25 cellular contexts compared by ENCODE assay signal in genomic region chr4:118775405-118775804, GRCh38.
DNase-seq lines count a peak whose midpoint lies in the region; ATAC-seq, FAIRE-seq and TF ChIP-seq lines count a peak whose summit lies in the region.
"Had no signal": no experiment of that assay in that cellular context is flagged by ENCODE, and none has a peak within 500 bp of the region (broad histone marks: within the 10 kb centered on the region; RNA-seq: fewer than 3 reads in every experiment).

No MANE protein-coding gene starts in this region.

- H3K36me3 Mint-ChIP-seq in activated naive CD8-positive, alpha-beta T cell: no peaks in the 10 kb centered on the region
- H3K36me3 Mint-ChIP-seq in activated naive CD8-positive, alpha-beta T cell treated with anti-CD3 and anti-CD28 coated beads, Interleukin-2, amount 50 U/mL, for 24 hours (ENCODE audit: low read depth): no peaks in the 10 kb centered on the region
- no peaks in the 10 kb centered on the region for H3K36me3 Mint-ChIP-seq in activated CD4-positive, alpha-beta memory T cell treated with anti-CD3 and anti-CD28 coated beads for 36 hours
- H3K36me3 Mint-ChIP-seq in stimulated activated naive B cell treated with anti-CD40 and anti-IgM and Interleukin-4, amounts not matched to agents 10 μg/mL and 1 μg/mL and 100 μg/mL, for 72 hours: peaks cover 2 to 5% of the 10 kb centered on the region in 2 donors

- intact Hi-C loops in uterus (cut with DNase I; ENCODE audit: low total_unique reads): no loop called here
- intact Hi-C loops in activated CD4-positive, alpha-beta memory T cell treated with anti-CD3 and anti-CD28 coated beads for 36 hours (cut with micrococcal nuclease): no loop called here

- TF ChIP-seq CTCF in bronchial epithelial cell (IDR thresholded peaks at IDR 0.05; ENCODE audit: insufficient read depth, low read length, severe bottlenecking) (no peak), uterus (IDR thresholded peaks at IDR 0.05) (no peak)

- no peaks in the 10 kb centered on the region for H3K9me3 Mint-ChIP-seq in activated naive CD8-positive, alpha-beta T cell (ENCODE audit: low read depth)
- no peaks in the 10 kb centered on the region for H3K9me3 Mint-ChIP-seq in activated naive CD8-positive, alpha-beta T cell treated with anti-CD3 and anti-CD28 coated beads, Interleukin-2, amount 50 U/mL, for 24 hours
- H3K9me3 Mint-ChIP-seq in activated CD4-positive, alpha-beta memory T cell treated with anti-CD3 and anti-CD28 coated beads for 36 hours: peaks cover 4% of the 10 kb centered on the region
- peaks cover 0 to 3% of the 10 kb centered on the region in 2 donors for H3K9me3 Mint-ChIP-seq in stimulated activated naive B cell treated with anti-CD40 and anti-IgM and Interleukin-4, amounts not matched to agents 10 μg/mL and 1 μg/mL and 100 μg/mL, for 72 hours
- H3K9me3 Mint-ChIP-seq: central memory CD8-positive, alpha-beta T cell had no signal

- H3K27me3 ChIP-seq in bronchial epithelial cell (ENCODE audit: control insufficient read depth, insufficient read depth, low read length): no peaks in the 10 kb centered on the region
- no peaks in the 10 kb centered on the region for H3K27me3 ChIP-seq in muscle layer of colon (ENCODE audit: control insufficient read depth in 1 of 2, insufficient read depth in 2 of 2, low read length in 2 of 2)
- H3K27me3 ChIP-seq in uterus: no peaks in the 10 kb centered on the region
- H3K27me3 ChIP-seq: adrenal gland; BLaER1 treated with 17β-estradiol and CSF1 and Interleukin-3, amounts not matched to agents 10 nM and 100 nM; right atrium auricular region; transverse colon had no signal

- peak overlapping the region; percentile 37 for H3K27ac Mint-ChIP-seq in activated naive CD8-positive, alpha-beta T cell
- H3K27ac Mint-ChIP-seq in activated naive CD8-positive, alpha-beta T cell treated with anti-CD3 and anti-CD28 coated beads, Interleukin-2, amount 50 U/mL, for 24 hours: no peak overlapping the region
- no peak overlapping the region for H3K27ac Mint-ChIP-seq in activated CD4-positive, alpha-beta memory T cell treated with anti-CD3 and anti-CD28 coated beads for 36 hours
- H3K27ac Mint-ChIP-seq in stimulated activated naive B cell treated with anti-CD40 and anti-IgM and Interleukin-4, amounts not matched to agents 10 μg/mL and 1 μg/mL and 100 μg/mL, for 72 hours: no peak overlapping the region
- H3K27ac Mint-ChIP-seq: stimulated activated effector memory CD8-positive, alpha-beta T cell treated with anti-CD3 and anti-CD28 coated beads, Interleukin-12 subunit alpha, Interleukin-12 subunit beta, amount 100 ng/mL, for 72 hours had no signal

- no peaks in the 10 kb centered on the region for H3K9me3 ChIP-seq in muscle layer of colon (ENCODE audit: low read length)
- H3K9me3 ChIP-seq in uterus: no peaks in the 10 kb centered on the region
- H3K9me3 ChIP-seq: adrenal gland; BLaER1 treated with 17β-estradiol and CSF1 and Interleukin-3, amounts not matched to agents 10 nM and 100 nM; mucosa of descending colon; right atrium auricular region; transverse colon had no signal

- no peak for DNase-seq in activated naive CD8-positive, alpha-beta T cell treated with anti-CD3 and anti-CD28 coated beads, Interleukin-2, amount 50 U/mL, for 24 hours
- DNase-seq in bronchial epithelial cell (ENCODE audit: low read depth): peak; percentile 22
- DNase-seq in uterus: no peak
- no peak for DNase-seq in activated T-cell treated with anti-CD3 and anti-CD28 coated beads, Interleukin-2, amount 50 U/mL, for 1 hour
- DNase-seq in activated CD4-positive, alpha-beta memory T cell treated with anti-CD3 and anti-CD28 coated beads for 36 hours: no peak
- no peak for DNase-seq in stimulated activated naive B cell treated with anti-CD40 and anti-IgM and Interleukin-4, amounts not matched to agents 10 μg/mL and 1 μg/mL and 100 μg/mL, for 72 hours
- DNase-seq: activated CD4-positive, alpha-beta T cell treated with anti-CD3 and anti-CD28 coated beads for 1 hour; activated effector memory CD4-positive, alpha-beta T cell treated with Interleukin-2 at 50 U/mL for 16 hours; adrenal gland; left colon; mucosa of descending colon; NCI-H1930; NCI-H446 treated with DMSO at 0.1 percent for 48 hours; NK-92 treated with Interleukin-12 subunit alpha and Interleukin-12 subunit beta, amount 100 ng/mL, for 24 hours; transverse colon had no signal

- peaks cover 46% of the 10 kb centered on the region for H3K4me1 ChIP-seq in muscle layer of colon (ENCODE audit: insufficient read depth, low read length)
- peaks cover 0 to 5% of the 10 kb centered on the region in 2 donors for H3K4me1 ChIP-seq in uterus
- H3K4me1 ChIP-seq: BLaER1 treated with 17β-estradiol and CSF1 and Interleukin-3, amounts not matched to agents 10 nM and 100 nM had no signal

- H3K27ac ChIP-seq in muscle layer of colon (ENCODE audit: low read depth, low read length) (peak overlapping the region; percentile 10), uterus (peak overlapping the region; percentile 54 to 97)
- H3K27ac ChIP-seq: adrenal gland; BLaER1 treated with 17β-estradiol and CSF1 and Interleukin-3, amounts not matched to agents 10 nM and 100 nM had no signal

- CTCF ChIA-PET in activated CD4-positive, alpha-beta memory T cell treated with anti-CD3 and anti-CD28 coated beads for 36 hours (lab: Charles Lee): interaction anchor here (8.3 kb wide), 1 partner anchor 114 kb away, joined by 97 read pairs; the partner anchor contains the start of gene SYNPO2

- H3K27me3 Mint-ChIP-seq in activated naive CD8-positive, alpha-beta T cell: no peaks in the 10 kb centered on the region
- no peaks in the 10 kb centered on the region for H3K27me3 Mint-ChIP-seq in activated naive CD8-positive, alpha-beta T cell treated with anti-CD3 and anti-CD28 coated beads, Interleukin-2, amount 50 U/mL, for 24 hours
- H3K27me3 Mint-ChIP-seq in activated CD4-positive, alpha-beta memory T cell treated with anti-CD3 and anti-CD28 coated beads for 36 hours: no peaks in the 10 kb centered on the region
- H3K27me3 Mint-ChIP-seq in stimulated activated naive B cell treated with anti-CD40 and anti-IgM and Interleukin-4, amounts not matched to agents 10 μg/mL and 1 μg/mL and 100 μg/mL, for 72 hours: no peaks in the 10 kb centered on the region
- H3K27me3 Mint-ChIP-seq: central memory CD8-positive, alpha-beta T cell had no signal

- H3K4me1 Mint-ChIP-seq in activated naive CD8-positive, alpha-beta T cell (ENCODE audit: low read depth): no peaks in the 10 kb centered on the region
- H3K4me1 Mint-ChIP-seq in activated naive CD8-positive, alpha-beta T cell treated with anti-CD3 and anti-CD28 coated beads, Interleukin-2, amount 50 U/mL, for 24 hours: no peaks in the 10 kb centered on the region
- no peaks in the 10 kb centered on the region for H3K4me1 Mint-ChIP-seq in activated CD4-positive, alpha-beta memory T cell treated with anti-CD3 and anti-CD28 coated beads for 36 hours (ENCODE audit: low read depth)
- H3K4me1 Mint-ChIP-seq in stimulated activated naive B cell treated with anti-CD40 and anti-IgM and Interleukin-4, amounts not matched to agents 10 μg/mL and 1 μg/mL and 100 μg/mL, for 72 hours: no peaks in the 10 kb centered on the region
- H3K4me1 Mint-ChIP-seq: central memory CD8-positive, alpha-beta T cell had no signal

- no peak overlapping the region for H3K4me3 Mint-ChIP-seq in activated naive CD8-positive, alpha-beta T cell
- H3K4me3 Mint-ChIP-seq in activated naive CD8-positive, alpha-beta T cell treated with anti-CD3 and anti-CD28 coated beads, Interleukin-2, amount 50 U/mL, for 24 hours: no peak overlapping the region
- no peak overlapping the region for H3K4me3 Mint-ChIP-seq in activated CD4-positive, alpha-beta memory T cell treated with anti-CD3 and anti-CD28 coated beads for 36 hours
- no peak overlapping the region for H3K4me3 Mint-ChIP-seq in stimulated activated naive B cell treated with anti-CD40 and anti-IgM and Interleukin-4, amounts not matched to agents 10 μg/mL and 1 μg/mL and 100 μg/mL, for 72 hours
- H3K4me3 Mint-ChIP-seq: central memory CD8-positive, alpha-beta T cell; stimulated activated effector memory CD8-positive, alpha-beta T cell treated with anti-CD3 and anti-CD28 coated beads, Interleukin-12 subunit alpha, Interleukin-12 subunit beta, amount 100 ng/mL, for 72 hours had no signal

- TF ChIP-seq POLR2A in uterus (IDR thresholded peaks at IDR 0.05): no peak

- ATAC-seq in activated naive CD8-positive, alpha-beta T cell treated with anti-CD3 and anti-CD28 coated beads, Interleukin-2, amount 50 U/mL, for 24 hours: no peak
- no peak for ATAC-seq in stimulated activated naive B cell treated with anti-CD40 and anti-IgM and Interleukin-4, amounts not matched to agents 10 μg/mL and 1 μg/mL and 100 μg/mL, for 72 hours (replicated peaks)
- ATAC-seq: esophagus mucosa; left colon; mucosa of descending colon; stimulated activated effector memory CD8-positive, alpha-beta T cell treated with anti-CD3 and anti-CD28 coated beads, Interleukin-12 subunit alpha, Interleukin-12 subunit beta, amount 100 ng/mL, for 72 hours had no signal

- H3K4me3 ChIP-seq in bronchial epithelial cell (ENCODE audit: low read depth, low read length) (no peak overlapping the region), muscle layer of colon (ENCODE audit: low read depth in 1 of 2, low read length in 2 of 2) (no peak overlapping the region), uterus (no peak overlapping the region)
- H3K4me3 ChIP-seq: adrenal gland; BLaER1 treated with 17β-estradiol and CSF1 and Interleukin-3, amounts not matched to agents 10 nM and 100 nM; mucosa of descending colon; right atrium auricular region; transverse colon had no signal

- no peaks in the 10 kb centered on the region for H3K36me3 ChIP-seq in bronchial epithelial cell (ENCODE audit: control insufficient read depth, insufficient read depth, low read length)
- H3K36me3 ChIP-seq in muscle layer of colon (ENCODE audit: insufficient read depth, low read length): no peaks in the 10 kb centered on the region
- H3K36me3 ChIP-seq in uterus: no peaks in the 10 kb centered on the region
- H3K36me3 ChIP-seq: adrenal gland, right atrium auricular region, transverse colon had no signal

- POLR2A ChIA-PET in activated CD4-positive, alpha-beta memory T cell treated with anti-CD3 and anti-CD28 coated beads for 36 hours (lab: Charles Lee): no interaction called here

- no peak for FAIRE-seq in bronchial epithelial cell (lab: Jason Lieb, UNC)
- FAIRE-seq: A204.1, D721Med, RCC 7860 had no signal

- H3K9ac ChIP-seq in muscle layer of colon (ENCODE audit: low read length): no peak overlapping the region
- H3K9ac ChIP-seq: BLaER1 treated with 17β-estradiol and CSF1 and Interleukin-3, amounts not matched to agents 10 nM and 100 nM had no signal
